Comparison of ENCODE assay signal across 8 cellular contexts in the genomic region with DNA sequence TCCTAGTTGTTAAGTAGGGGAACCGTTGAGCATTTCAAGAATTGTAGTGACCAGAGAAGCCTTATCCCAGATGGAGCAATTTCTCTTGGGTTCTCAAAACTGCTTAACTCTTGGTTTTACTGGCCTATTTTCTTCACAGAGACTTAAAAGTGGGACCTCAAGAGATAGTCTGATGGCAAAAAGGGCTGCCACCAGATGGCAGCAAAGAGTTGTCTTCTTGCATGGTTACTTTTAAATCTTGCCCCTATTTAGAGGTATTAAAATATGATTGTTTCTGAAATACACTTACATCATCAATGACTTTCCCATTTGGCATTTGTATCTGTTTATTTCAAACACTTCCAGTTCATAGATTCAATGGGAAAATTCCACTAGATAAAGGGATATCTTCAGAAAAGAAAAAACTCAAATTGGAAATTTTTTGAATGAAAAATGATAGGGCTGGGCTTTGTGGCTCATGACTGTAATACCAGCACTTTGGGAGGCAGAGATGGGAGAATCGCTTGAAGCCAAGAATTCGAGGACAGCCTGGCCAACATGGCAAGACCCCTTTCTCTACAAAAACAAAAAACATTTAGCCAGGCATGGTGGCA.
DNase-seq lines count a peak whose midpoint lies in the region; ATAC-seq lines count a peak whose summit lies in the region.

No MANE protein-coding gene starts in this region.

- no peaks in the 10 kb centered on the region for H3K36me3 Mint-ChIP-seq in activated naive CD4-positive, alpha-beta T cell treated with anti-CD3 and anti-CD28 coated beads for 36 hours (ENCODE audit: low read depth)

- no peak overlapping the region for H3K4me3 Mint-ChIP-seq in activated naive CD4-positive, alpha-beta T cell treated with anti-CD3 and anti-CD28 coated beads for 36 hours

- no peaks in the 10 kb centered on the region for H3K27me3 Mint-ChIP-seq in activated naive CD4-positive, alpha-beta T cell treated with anti-CD3 and anti-CD28 coated beads for 36 hours (ENCODE audit: low read depth)

- H3K9me3 Mint-ChIP-seq in activated naive CD4-positive, alpha-beta T cell treated with anti-CD3 and anti-CD28 coated beads for 36 hours, result no peaks in the 10 kb centered on the region

- CTCF ChIA-PET in activated naive CD4-positive, alpha-beta T cell treated with anti-CD3 and anti-CD28 coated beads for 36 hours (lab: Charles Lee), result interaction anchor here (0.6 to 1.1 kb wide), 2 partner anchors 43 to 241 kb away, joined by 3 to 5 read pairs; no protein-coding TSS in a partner anchor

- no peaks in the 10 kb centered on the region for H3K4me1 Mint-ChIP-seq in activated naive CD4-positive, alpha-beta T cell treated with anti-CD3 and anti-CD28 coated beads for 36 hours (ENCODE audit: low read depth)

- no peak overlapping the region for H3K27ac Mint-ChIP-seq in activated naive CD4-positive, alpha-beta T cell treated with anti-CD3 and anti-CD28 coated beads for 36 hours

- intact Hi-C loops in activated naive CD4-positive, alpha-beta T cell treated with anti-CD3 and anti-CD28 coated beads for 36 hours (cut with micrococcal nuclease), result loop anchor here (1.0 kb wide), 1 partner anchor 299 kb away; no protein-coding TSS in a partner anchor
- intact Hi-C loops in head of caudate nucleus (cut with DNase I), result loop anchor here (5.0 kb wide), 1 partner anchor 300 kb away; no protein-coding TSS in a partner anchor

- DNase-seq in EL (peak; percentile 16), H4 (ENCODE audit: low spot score) (peak; percentile 37), NCI-H1694 (lab: John Stamatoyannopoulos, UW) (peak; percentile 49), head of caudate nucleus (peak; percentile 8 to 89 (median 74)), renal cortical epithelial cell (ENCODE audit: low read depth) (peak; percentile 45)
- peak; percentile 53 for DNase-seq in activated naive CD4-positive, alpha-beta T cell treated with anti-CD3 and anti-CD28 coated beads for 36 hours

- ATAC-seq in HG02840 (IDR thresholded peaks at IDR 0.05; ENCODE audit: low FRiP score, unreplicated experiment) (no peak), HG03039 (IDR thresholded peaks at IDR 0.05; ENCODE audit: unreplicated experiment) (no peak)

Comparison
In these comparisons a context has a peak if more than half of its experiments do, and no peak if none do; other contexts are left out.
1. DNase-seq: peak in every context shown above with its lines; median percentile 74 in head of caudate nucleus; 53 in activated naive CD4-positive, alpha-beta T cell treated with anti-CD3 and anti-CD28 coated beads for 36 hours; 49 in NCI-H1694; 45 in renal cortical epithelial cell; 37 in H4; 16 in EL.